ENCODE assay signal across 23 cellular contexts in the genomic region with DNA sequence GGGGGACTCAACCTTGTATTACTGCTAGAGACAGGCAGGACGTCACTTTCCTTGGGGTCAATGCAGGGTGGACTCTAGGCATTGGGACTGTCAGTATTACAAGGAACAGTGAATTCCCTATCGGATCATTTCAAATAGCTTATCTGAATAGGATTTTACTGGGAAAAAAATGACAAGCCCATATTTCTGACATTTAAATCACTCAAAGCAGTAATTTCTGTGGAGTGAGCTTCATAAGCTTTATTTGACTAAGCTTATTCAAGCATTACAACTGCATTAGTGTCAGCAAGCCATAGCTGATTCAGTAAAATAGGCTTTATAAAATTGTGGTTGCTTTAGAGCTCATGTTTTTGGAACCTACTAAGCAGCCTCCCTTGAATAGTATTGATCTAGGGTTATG. TPM values are rescaled to one million over a fixed set of nuclear protein-coding genes. Genes with fewer than 3 reads are reported as not detected.
DNase-seq lines count a peak whose midpoint lies in the region; ATAC-seq, FAIRE-seq and TF ChIP-seq lines count a peak whose summit lies in the region.
"Had no signal": no experiment of that assay in that cellular context is flagged by ENCODE, and none has a peak within 500 bp of the region (broad histone marks: within the 10 kb centered on the region; RNA-seq: fewer than 3 reads in every experiment).

No MANE protein-coding gene starts in this region.

- H3K23ac ChIP-seq in neuronal stem cell (ENCODE audit: low read depth, low read length, poor library complexity), result no peak overlapping the region

- no TSS peak for BruUV-seq in PC-9 (replicated peaks; lab: Mats Ljungman, UMichigan)

- no peak for ATAC-seq in HG03159 (IDR thresholded peaks at IDR 0.05; ENCODE audit: unreplicated experiment)
- ATAC-seq: A549; CD8-positive, alpha-beta T cell had no signal

- DNase-seq in DMS79 treated with DMSO at 0.1 percent for 48 hours (lab: John Stamatoyannopoulos, UW), result peak; percentile 9
- DNase-seq in DMS79 (lab: John Stamatoyannopoulos, UW), result no peak
- no peak for DNase-seq in D721Med (ENCODE audit: insufficient read length, low spot score)
- no peak for DNase-seq in PC-9
- DNase-seq in neuronal stem cell (ENCODE audit: low spot score), result no peak
- no peak for DNase-seq in NAMALWA (ENCODE audit: low spot score)
- no peak for DNase-seq in NOMO-1 (lab: John Stamatoyannopoulos, UW; ENCODE audit: unreplicated experiment in 2 of 2)
- DNase-seq: AML-193; Calu3; CD8-positive, alpha-beta T cell; DMS 273 treated with DMSO at 0.1 percent for 48 hours; DMS53; GDM1; HCEC 1CT had no signal

- no peak for TF ChIP-seq CTCF in D721Med (IDR thresholded peaks at IDR 0.05; ENCODE audit: insufficient read depth, missing control alignments)
- no peak for TF ChIP-seq CTCF in PC-9 (conservative IDR thresholded peaks at IDR 0.05)

- no peak overlapping the region for H2BK120ac ChIP-seq in neuronal stem cell (ENCODE audit: low read depth, low read length)

- no peaks in the 10 kb centered on the region for H3K79me2 ChIP-seq in PC-9 (ENCODE audit: low read depth)

- no peaks in the 10 kb centered on the region for H3K27me3 ChIP-seq in PC-9 (ENCODE audit: insufficient read depth, low read depth)
- no peaks in the 10 kb centered on the region for H3K27me3 ChIP-seq in neuronal stem cell (ENCODE audit: control insufficient read depth in 3 of 3, insufficient read depth in 3 of 3, low read depth in 1 of 3, low read length in 3 of 3)

- H3K9me2 ChIP-seq in PC-9 (ENCODE audit: insufficient read depth), result no peaks in the 10 kb centered on the region; the same call in 1 of the 2 replicates

- H3K14ac ChIP-seq in neuronal stem cell (ENCODE audit: low read length), result no peak overlapping the region

- no peak overlapping the region for H2BK5ac ChIP-seq in neuronal stem cell (ENCODE audit: low read length)

- no peak overlapping the region for H2BK15ac ChIP-seq in neuronal stem cell (ENCODE audit: low read length)

- H3K36me3 ChIP-seq in PC-9 (ENCODE audit: low read depth) (no peaks in the 10 kb centered on the region), neuronal stem cell (replicated peaks in 1 of 2; ENCODE audit: control insufficient read depth in 2 of 2, insufficient read depth in 2 of 2, low read length in 2 of 2) (no peaks in the 10 kb centered on the region)

- H3K27ac ChIP-seq in PC-9, result no peak overlapping the region
- H3K27ac ChIP-seq in neuronal stem cell (replicated peaks; ENCODE audit: low read length), result no peak overlapping the region
- H3K27ac ChIP-seq: 22Rv1, A549, HL-60 had no signal

- intact Hi-C loops in PC-9 (cut with micrococcal nuclease; ENCODE audit: unreplicated experiment), result no loop called here

- POLR2A ChIA-PET in PC-9 (lab: Charles Lee; ENCODE audit: unreplicated experiment), result no interaction called here

- no peak overlapping the region for H3K4me2 ChIP-seq in PC-9
- H3K4me2 ChIP-seq in neuronal stem cell (ENCODE audit: insufficient read depth, low read length, poor library complexity, severe bottlenecking), result no peak overlapping the region
- H3K4me2 ChIP-seq: A549 had no signal

- H2AK5ac ChIP-seq in neuronal stem cell (ENCODE audit: low read depth, low read length), result no peak overlapping the region

- no peak overlapping the region for H4K91ac ChIP-seq in neuronal stem cell (ENCODE audit: low read depth, low read length, poor library complexity)

- no peaks in the 10 kb centered on the region for H3K79me1 ChIP-seq in neuronal stem cell (ENCODE audit: low read depth, low read length)

- no peaks in the 10 kb centered on the region for H4K20me1 ChIP-seq in PC-9 (ENCODE audit: insufficient read depth)

- no peak overlapping the region for H3K18ac ChIP-seq in neuronal stem cell (ENCODE audit: low read length)

- no CpG with 5 or more reads among the region's 2 CpGs for WGBS in neuronal stem cell (ENCODE audit: extremely low coverage in 2 of 2, insufficient read length in 2 of 2, insufficient replicate concordance in 1 of 2), 2 donors

- no peaks in the 10 kb centered on the region for H3K4me1 ChIP-seq in PC-9 (replicated peaks; ENCODE audit: insufficient read depth)
- peaks cover 0 to 4% of the 10 kb centered on the region in 2 donors for H3K4me1 ChIP-seq in neuronal stem cell (ENCODE audit: control insufficient read depth in 2 of 2, insufficient read depth in 1 of 2, low read depth in 1 of 2, low read length in 2 of 2)
- H3K4me1 ChIP-seq: A549 had no signal

- no peak overlapping the region for H4K8ac ChIP-seq in neuronal stem cell (ENCODE audit: low read depth, low read length)

- H3K4me3 ChIP-seq in PC-9, result no peak overlapping the region
- no peak overlapping the region for H3K4me3 ChIP-seq in neuronal stem cell (ENCODE audit: low read length in 2 of 2)
- H3K4me3 ChIP-seq: A549 had no signal

- H2AFZ ChIP-seq in PC-9 (0 out of 2 replicates have a peak overlapping the region, but pooled peaks have one; percentile 14), neuronal stem cell (ENCODE audit: low read length) (peak overlapping the region; percentile 71)

- no peaks in the 10 kb centered on the region for H3K9me3 ChIP-seq in PC-9 (ENCODE audit: insufficient read depth, low read depth)
- H3K9me3 ChIP-seq in neuronal stem cell (replicated peaks in 1 of 2; ENCODE audit: control insufficient read depth in 2 of 2, insufficient read depth in 1 of 2, low read depth in 1 of 2, low read length in 2 of 2), result peaks cover 0 to 2% of the 10 kb centered on the region in 2 donors
- H3K9me3 ChIP-seq: A549 had no signal

- H3K9ac ChIP-seq in neuronal stem cell (ENCODE audit: low read depth, low read length, poor library complexity), result no peak overlapping the region

- H2BK12ac ChIP-seq in neuronal stem cell (ENCODE audit: low read length), result no peak overlapping the region

- no peaks in the 10 kb centered on the region for H3F3A ChIP-seq in PC-9 (ENCODE audit: insufficient read depth, low read depth)

- FAIRE-seq in D721Med (lab: Jason Lieb, UNC), result peak; percentile 29
- FAIRE-seq: A549, GM12892, GM18507, H54 had no signal

- CTCF ChIA-PET in PC-9 (lab: Charles Lee), result no interaction called here

- H3K4ac ChIP-seq in neuronal stem cell (ENCODE audit: low read length), result no peak overlapping the region

RNA-seq across cellular contexts. Expression of a gene that starts 44.3 kb away (rescaled TPM):
- not detected in 2 replicates for total RNA-seq in PC-9 (2021)
- 0.01 TPM for polyA plus RNA-seq in neuronal stem cell (2013, experiment 1 of 2)
- 0.01 TPM for polyA plus RNA-seq in neuronal stem cell (2013, experiment 2 of 2)
- total RNA-seq: Calu3; CD8-positive, alpha-beta T cell; HT1080 had no signal
- polyA plus RNA-seq: A549, BJ had no signal
